Comparison of ENCODE assay signal across 8 cellular contexts in the genomic region with DNA sequence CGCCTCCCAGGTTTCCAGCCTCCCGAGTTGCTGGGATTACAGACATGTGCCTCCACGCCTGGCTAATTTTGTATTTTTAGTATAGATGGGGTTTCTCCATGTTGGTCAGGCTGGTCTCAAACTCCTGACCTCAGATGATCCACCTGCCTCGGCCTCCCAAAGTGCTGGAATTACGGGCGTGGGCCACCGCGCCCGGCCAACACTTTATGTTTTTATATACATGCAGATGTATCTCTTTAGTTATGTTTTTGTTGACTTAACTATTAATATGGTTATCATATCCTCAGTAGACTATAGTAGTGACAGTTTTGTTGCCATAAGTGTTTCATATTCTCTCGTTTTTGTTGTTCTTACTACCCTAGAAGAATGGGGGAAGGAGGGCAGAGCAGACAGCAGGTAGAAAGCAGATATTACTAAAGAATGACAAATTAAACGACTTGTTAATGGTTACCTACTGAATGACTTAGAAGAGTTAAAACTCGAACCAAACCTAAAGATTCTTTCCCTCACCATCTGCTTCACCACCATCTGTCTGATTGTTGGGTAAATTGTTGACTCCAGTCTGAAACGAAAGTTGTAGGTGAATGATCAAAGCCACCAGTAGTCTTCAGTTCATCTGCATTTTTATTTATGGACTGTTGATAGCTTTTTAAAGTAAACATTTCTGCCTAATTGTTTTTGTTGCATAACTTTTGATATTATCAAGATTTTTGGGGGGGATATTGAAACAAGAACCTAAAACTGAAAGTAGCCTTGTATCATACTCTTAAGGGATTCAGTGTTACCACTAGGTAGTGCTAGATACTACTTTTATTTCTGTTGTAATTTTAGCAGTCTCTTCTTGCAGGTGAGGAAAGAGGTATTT.
DNase-seq lines count a peak whose midpoint lies in the region; ATAC-seq and TF ChIP-seq lines count a peak whose summit lies in the region.

No MANE protein-coding gene starts in this region.

- TF ChIP-seq CTCF in GM13977 (IDR thresholded peaks at IDR 0.05; ENCODE audit: extremely low read depth, insufficient read depth, missing control alignments): peak; percentile 55
- peak; percentile 64 for TF ChIP-seq CTCF in LNCAP (IDR thresholded peaks at IDR 0.05)
- no peak for TF ChIP-seq CTCF in WTC11 (IDR thresholded peaks at IDR 0.05)
- TF ChIP-seq CTCF in glutamatergic neuron (IDR thresholded peaks at IDR 0.05; ENCODE audit: partially characterized antibody, unreplicated experiment): peak; percentile 34

- peaks cover 9% of the 10 kb centered on the region; the same call in 1 of the 2 replicates for H3K36me3 Mint-ChIP-seq in WTC11
- H3K36me3 Mint-ChIP-seq in glutamatergic neuron (ENCODE audit: unreplicated experiment): no peaks in the 10 kb centered on the region
- H3K36me3 Mint-ChIP-seq in stimulated activated naive CD8-positive, alpha-beta T cell treated with anti-CD3 and anti-CD28 coated beads, Interleukin-15, Interleukin-2, amounts not matched to agents 100 ng/mL and 50 ng/mL, for 24 hours (ENCODE audit: low read depth): peaks cover 70% of the 10 kb centered on the region

- in situ Hi-C loops in GM13977 (cut with MboI; ENCODE audit: low pct_unique_long_range_greater_than_20kb, low sequenced_read_pairs, unreplicated experiment): no loop called here

- CTCF ChIA-PET in WTC11 (lab: Charles Lee): interaction anchor here (1.2 kb wide), 1 partner anchor 69 kb away, joined by 3 read pairs; no protein-coding TSS in a partner anchor

- H3K27me3 Mint-ChIP-seq in WTC11 (ENCODE audit: low read depth) (no peaks in the 10 kb centered on the region), glutamatergic neuron (ENCODE audit: unreplicated experiment) (no peaks in the 10 kb centered on the region)
- H3K27me3 Mint-ChIP-seq in stimulated activated naive CD8-positive, alpha-beta T cell treated with anti-CD3 and anti-CD28 coated beads, Interleukin-15, Interleukin-2, amounts not matched to agents 100 ng/mL and 50 ng/mL, for 24 hours: no peaks in the 10 kb centered on the region

- H3K4me3 Mint-ChIP-seq in WTC11: no peak overlapping the region
- no peak overlapping the region for H3K4me3 Mint-ChIP-seq in glutamatergic neuron (ENCODE audit: unreplicated experiment)
- peak overlapping the region; percentile 18 for H3K4me3 Mint-ChIP-seq in stimulated activated naive CD8-positive, alpha-beta T cell treated with anti-CD3 and anti-CD28 coated beads, Interleukin-15, Interleukin-2, amounts not matched to agents 100 ng/mL and 50 ng/mL, for 24 hours

- peak; percentile 11 for DNase-seq in Ammon's horn (ENCODE audit: low spot score)
- DNase-seq in GM13977 (ENCODE audit: low spot score): peak; percentile 38
- DNase-seq in WTC11 (ENCODE audit: low spot score): no peak
- no peak for DNase-seq in glutamatergic neuron
- DNase-seq in ureter (ENCODE audit: low spot score): no peak
- DNase-seq in NCI-H226: no peak

- POLR2A ChIA-PET in WTC11 (lab: Charles Lee): no interaction called here

- peak; percentile 44; the same call in 1 of the 2 replicates for ATAC-seq in WTC11

- H3K27ac Mint-ChIP-seq in WTC11: peak overlapping the region; percentile 16
- H3K27ac Mint-ChIP-seq in glutamatergic neuron (ENCODE audit: unreplicated experiment): no peak overlapping the region
- peak overlapping the region; percentile 7 for H3K27ac Mint-ChIP-seq in stimulated activated naive CD8-positive, alpha-beta T cell treated with anti-CD3 and anti-CD28 coated beads, Interleukin-15, Interleukin-2, amounts not matched to agents 100 ng/mL and 50 ng/mL, for 24 hours

- H3K4me1 Mint-ChIP-seq in WTC11 (no peaks in the 10 kb centered on the region), glutamatergic neuron (ENCODE audit: low read depth, unreplicated experiment) (peaks cover 2% of the 10 kb centered on the region)
- H3K4me1 Mint-ChIP-seq in stimulated activated naive CD8-positive, alpha-beta T cell treated with anti-CD3 and anti-CD28 coated beads, Interleukin-15, Interleukin-2, amounts not matched to agents 100 ng/mL and 50 ng/mL, for 24 hours (ENCODE audit: low read depth): peaks cover 14% of the 10 kb centered on the region

- no peaks in the 10 kb centered on the region for H3K9me3 Mint-ChIP-seq in WTC11
- no peaks in the 10 kb centered on the region for H3K9me3 Mint-ChIP-seq in glutamatergic neuron (ENCODE audit: unreplicated experiment)
- H3K9me3 Mint-ChIP-seq in stimulated activated naive CD8-positive, alpha-beta T cell treated with anti-CD3 and anti-CD28 coated beads, Interleukin-15, Interleukin-2, amounts not matched to agents 100 ng/mL and 50 ng/mL, for 24 hours: no peaks in the 10 kb centered on the region

TF ChIP-seq in WTC11, 78 proteins besides CTCF, POLR2A, EP300 and RAD21 (continues in another document):
- TF ChIP-seq, protein P1, sequence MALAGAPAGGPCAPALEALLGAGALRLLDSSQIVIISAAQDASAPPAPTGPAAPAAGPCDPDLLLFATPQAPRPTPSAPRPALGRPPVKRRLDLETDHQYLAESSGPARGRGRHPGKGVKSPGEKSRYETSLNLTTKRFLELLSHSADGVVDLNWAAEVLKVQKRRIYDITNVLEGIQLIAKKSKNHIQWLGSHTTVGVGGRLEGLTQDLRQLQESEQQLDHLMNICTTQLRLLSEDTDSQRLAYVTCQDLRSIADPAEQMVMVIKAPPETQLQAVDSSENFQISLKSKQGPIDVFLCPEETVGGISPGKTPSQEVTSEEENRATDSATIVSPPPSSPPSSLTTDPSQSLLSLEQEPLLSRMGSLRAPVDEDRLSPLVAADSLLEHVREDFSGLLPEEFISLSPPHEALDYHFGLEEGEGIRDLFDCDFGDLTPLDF (CRISPR knock-in tag; IDR thresholded peaks at IDR 0.05): no peak
- TF ChIP-seq, protein P2, sequence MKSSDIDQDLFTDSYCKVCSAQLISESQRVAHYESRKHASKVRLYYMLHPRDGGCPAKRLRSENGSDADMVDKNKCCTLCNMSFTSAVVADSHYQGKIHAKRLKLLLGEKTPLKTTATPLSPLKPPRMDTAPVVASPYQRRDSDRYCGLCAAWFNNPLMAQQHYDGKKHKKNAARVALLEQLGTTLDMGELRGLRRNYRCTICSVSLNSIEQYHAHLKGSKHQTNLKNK (CRISPR knock-in tag; IDR thresholded peaks at IDR 0.05): no peak
- no peak for TF ChIP-seq IRF2 (CRISPR knock-in tag; IDR thresholded peaks at IDR 0.05; ENCODE audit: borderline replicate concordance, low read depth)
- TF ChIP-seq ZNF232 (CRISPR knock-in tag; IDR thresholded peaks at IDR 0.05): no peak
- no peak for TF ChIP-seq KAT7 (CRISPR knock-in tag; IDR thresholded peaks at IDR 0.05; ENCODE audit: borderline replicate concordance)
- no peak for TF ChIP-seq RELA (CRISPR knock-in tag; IDR thresholded peaks at IDR 0.05; ENCODE audit: borderline replicate concordance)
- TF ChIP-seq ZNF317 (CRISPR knock-in tag; IDR thresholded peaks at IDR 0.05; ENCODE audit: borderline replicate concordance, low read depth): no peak
- TF ChIP-seq, protein P3, sequence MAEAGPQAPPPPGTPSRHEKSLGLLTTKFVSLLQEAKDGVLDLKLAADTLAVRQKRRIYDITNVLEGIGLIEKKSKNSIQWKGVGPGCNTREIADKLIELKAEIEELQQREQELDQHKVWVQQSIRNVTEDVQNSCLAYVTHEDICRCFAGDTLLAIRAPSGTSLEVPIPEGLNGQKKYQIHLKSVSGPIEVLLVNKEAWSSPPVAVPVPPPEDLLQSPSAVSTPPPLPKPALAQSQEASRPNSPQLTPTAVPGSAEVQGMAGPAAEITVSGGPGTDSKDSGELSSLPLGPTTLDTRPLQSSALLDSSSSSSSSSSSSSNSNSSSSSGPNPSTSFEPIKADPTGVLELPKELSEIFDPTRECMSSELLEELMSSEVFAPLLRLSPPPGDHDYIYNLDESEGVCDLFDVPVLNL (CRISPR knock-in tag; IDR thresholded peaks at IDR 0.05; ENCODE audit: borderline replicate concordance, low read depth): no peak
- TF ChIP-seq, protein P4, sequence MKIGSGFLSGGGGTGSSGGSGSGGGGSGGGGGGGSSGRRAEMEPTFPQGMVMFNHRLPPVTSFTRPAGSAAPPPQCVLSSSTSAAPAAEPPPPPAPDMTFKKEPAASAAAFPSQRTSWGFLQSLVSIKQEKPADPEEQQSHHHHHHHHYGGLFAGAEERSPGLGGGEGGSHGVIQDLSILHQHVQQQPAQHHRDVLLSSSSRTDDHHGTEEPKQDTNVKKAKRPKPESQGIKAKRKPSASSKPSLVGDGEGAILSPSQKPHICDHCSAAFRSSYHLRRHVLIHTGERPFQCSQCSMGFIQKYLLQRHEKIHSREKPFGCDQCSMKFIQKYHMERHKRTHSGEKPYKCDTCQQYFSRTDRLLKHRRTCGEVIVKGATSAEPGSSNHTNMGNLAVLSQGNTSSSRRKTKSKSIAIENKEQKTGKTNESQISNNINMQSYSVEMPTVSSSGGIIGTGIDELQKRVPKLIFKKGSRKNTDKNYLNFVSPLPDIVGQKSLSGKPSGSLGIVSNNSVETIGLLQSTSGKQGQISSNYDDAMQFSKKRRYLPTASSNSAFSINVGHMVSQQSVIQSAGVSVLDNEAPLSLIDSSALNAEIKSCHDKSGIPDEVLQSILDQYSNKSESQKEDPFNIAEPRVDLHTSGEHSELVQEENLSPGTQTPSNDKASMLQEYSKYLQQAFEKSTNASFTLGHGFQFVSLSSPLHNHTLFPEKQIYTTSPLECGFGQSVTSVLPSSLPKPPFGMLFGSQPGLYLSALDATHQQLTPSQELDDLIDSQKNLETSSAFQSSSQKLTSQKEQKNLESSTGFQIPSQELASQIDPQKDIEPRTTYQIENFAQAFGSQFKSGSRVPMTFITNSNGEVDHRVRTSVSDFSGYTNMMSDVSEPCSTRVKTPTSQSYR (CRISPR knock-in tag; IDR thresholded peaks at IDR 0.05): no peak
- TF ChIP-seq, protein P5, sequence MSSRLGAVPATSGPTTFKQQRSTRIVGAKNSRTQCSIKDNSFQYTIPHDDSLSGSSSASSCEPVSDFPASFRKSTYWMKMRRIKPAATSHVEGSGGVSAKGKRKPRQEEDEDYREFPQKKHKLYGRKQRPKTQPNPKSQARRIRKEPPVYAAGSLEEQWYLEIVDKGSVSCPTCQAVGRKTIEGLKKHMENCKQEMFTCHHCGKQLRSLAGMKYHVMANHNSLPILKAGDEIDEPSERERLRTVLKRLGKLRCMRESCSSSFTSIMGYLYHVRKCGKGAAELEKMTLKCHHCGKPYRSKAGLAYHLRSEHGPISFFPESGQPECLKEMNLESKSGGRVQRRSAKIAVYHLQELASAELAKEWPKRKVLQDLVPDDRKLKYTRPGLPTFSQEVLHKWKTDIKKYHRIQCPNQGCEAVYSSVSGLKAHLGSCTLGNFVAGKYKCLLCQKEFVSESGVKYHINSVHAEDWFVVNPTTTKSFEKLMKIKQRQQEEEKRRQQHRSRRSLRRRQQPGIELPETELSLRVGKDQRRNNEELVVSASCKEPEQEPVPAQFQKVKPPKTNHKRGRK (CRISPR knock-in tag; IDR thresholded peaks at IDR 0.05; ENCODE audit: borderline replicate concordance): no peak
- no peak for TF ChIP-seq TCF7 (CRISPR knock-in tag; IDR thresholded peaks at IDR 0.05; ENCODE audit: low read depth)
- TF ChIP-seq TEAD1 (CRISPR knock-in tag; IDR thresholded peaks at IDR 0.05): no peak

Comparison
In these comparisons a context has a peak if more than half of its experiments do, and no peak if none do; other contexts are left out.
1. DNase-seq: peak in Ammon's horn (single experiment) and GM13977 (single experiment); none in WTC11 (single experiment), glutamatergic neuron (single experiment), ureter (single experiment) and NCI-H226 (single experiment).